Comparison of ENCODE assay signal across 9 cellular contexts in the genomic region with DNA sequence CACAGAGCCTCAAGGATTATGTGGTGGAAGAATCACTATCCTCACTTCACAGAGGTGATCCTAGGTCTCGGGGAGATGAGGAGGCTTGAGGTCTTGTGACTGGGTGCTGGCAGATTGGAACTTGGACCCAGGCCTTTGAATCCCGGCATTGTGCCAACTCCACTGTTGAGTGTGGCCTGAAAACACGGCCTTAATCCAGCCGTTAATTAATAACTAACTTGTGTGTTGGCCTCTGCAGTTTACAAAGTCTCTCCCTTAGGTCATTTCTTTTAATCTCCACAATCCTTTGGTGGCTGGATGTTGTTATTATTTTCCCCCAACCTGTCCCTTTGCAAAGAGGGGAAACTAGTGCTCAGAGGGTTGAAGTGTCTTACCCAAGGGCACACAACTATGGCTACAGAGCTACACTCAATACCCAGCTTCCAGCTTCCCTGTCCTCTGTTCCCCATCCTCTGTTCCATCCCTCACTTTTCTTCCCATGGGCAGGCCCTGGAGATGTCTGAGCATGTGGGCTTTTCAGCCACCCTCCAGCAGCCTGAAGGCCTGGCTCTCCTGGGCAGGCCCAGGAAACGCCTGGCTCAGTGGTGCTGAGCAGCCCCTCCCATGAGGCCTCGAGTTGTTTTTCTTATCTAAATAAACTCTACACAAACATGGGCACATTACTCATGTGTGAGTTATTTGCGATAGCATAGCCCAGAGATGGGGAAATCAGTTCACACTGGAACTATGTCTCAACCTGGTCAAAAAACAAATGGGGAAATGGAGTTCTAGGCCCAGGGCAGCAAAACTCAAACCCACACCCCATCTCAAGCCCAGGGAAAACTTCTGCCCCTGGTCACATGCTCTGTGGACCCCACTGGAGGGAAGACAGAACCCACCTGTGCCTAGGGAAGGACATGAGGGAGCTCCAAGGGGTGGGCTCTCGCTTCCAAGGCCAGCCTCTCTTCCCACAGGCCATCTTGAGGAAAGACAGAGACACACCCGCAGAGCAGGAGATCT. TPM values are rescaled to one million over a fixed set of nuclear protein-coding genes. Genes with fewer than 3 reads are reported as not detected.
DNase-seq lines count a peak whose midpoint lies in the region; ATAC-seq and TF ChIP-seq lines count a peak whose summit lies in the region.
"Had no signal": no experiment of that assay in that cellular context is flagged by ENCODE, and none has a peak within 500 bp of the region (broad histone marks: within the 10 kb centered on the region; RNA-seq: fewer than 3 reads in every experiment).

No MANE protein-coding gene starts in this region.

- H3K9me3 ChIP-seq in mammary epithelial cell (replicated peaks; ENCODE audit: insufficient read depth, low read length) (no peaks in the 10 kb centered on the region), right lobe of liver (no peaks in the 10 kb centered on the region)

- peaks cover 44% of the 10 kb centered on the region for H3K4me1 ChIP-seq in mammary epithelial cell (ENCODE audit: insufficient read depth, low read length)
- H3K4me1 ChIP-seq in right lobe of liver, result peaks cover 0 to 62% (median 24%) of the 10 kb centered on the region in 4 donors
- no peaks in the 10 kb centered on the region for H3K4me1 ChIP-seq in urinary bladder (ENCODE audit: insufficient read depth)

- H4K20me1 ChIP-seq in mammary epithelial cell (ENCODE audit: insufficient read depth, low read length), result no peaks in the 10 kb centered on the region

- BruUV-seq in mammary epithelial cell (replicated peaks; lab: Mats Ljungman, UMichigan), result no TSS peak

- WGBS in mammary epithelial cell (ENCODE audit: low coverage, missing lambda C conversion rate), result 27% methylated on average over 7 of the region's 9 CpGs
- WGBS in right lobe of liver (ENCODE audit: insufficient coverage, low coverage, low lambda C conversion rate, missing lambda C conversion rate), result 14% methylated on average over 5 of the region's 9 CpGs
- WGBS in urinary bladder, result 56% methylated on average over 9 of the region's 9 CpGs

- H3K4me2 ChIP-seq in mammary epithelial cell (ENCODE audit: insufficient read depth, low read depth, low read length), result peak overlapping the region; percentile 45

- H3K27me3 ChIP-seq in mammary epithelial cell (ENCODE audit: insufficient read depth, low read length) (no peaks in the 10 kb centered on the region), right lobe of liver (no peaks in the 10 kb centered on the region)

- no peaks in the 10 kb centered on the region for H3K36me3 ChIP-seq in mammary epithelial cell (ENCODE audit: insufficient read depth, low read length)
- H3K36me3 ChIP-seq in right lobe of liver, result peaks cover 0 to 4% (median 0%) of the 10 kb centered on the region in 4 donors
- H3K36me3 ChIP-seq in urinary bladder (ENCODE audit: insufficient read depth), result no peaks in the 10 kb centered on the region

- CTCF ChIA-PET in mammary epithelial cell (lab: Charles Lee; ENCODE audit: low non-redundant PET), result interaction anchor here (1.0 kb wide), 1 partner anchor 17 kb away, joined by 5 read pairs; the partner anchor contains the start of gene SMAD3

- dilution Hi-C loops in mammary epithelial cell (cut with HindIII; ENCODE audit: low sequenced_read_pairs), result no loop called here

- TF ChIP-seq POLR2A in right lobe of liver (IDR thresholded peaks at IDR 0.05), result peak; percentile 60

- in situ Hi-C loops in mammary epithelial cell (cut with MboI; ENCODE audit: low sequenced_read_pairs in 2 of 2), result no loop called here

- H3K27ac ChIP-seq in mammary epithelial cell (ENCODE audit: insufficient read depth, low read depth, low read length) (peak overlapping the region; percentile 89), right lobe of liver (peak overlapping the region; percentile 85 to 98 (median 86)), urinary bladder (ENCODE audit: low read depth) (peak overlapping the region; percentile 96)

- peak; percentile 74 to 90 (median 84) for ATAC-seq in right lobe of liver
- ATAC-seq in HG03108 (IDR thresholded peaks at IDR 0.05; ENCODE audit: unreplicated experiment), result no peak
- ATAC-seq in GM21381 (IDR thresholded peaks at IDR 0.05; ENCODE audit: unreplicated experiment), result no peak

- TF ChIP-seq CTCF in mammary epithelial cell (conservative IDR thresholded peaks at IDR 0.05 in 1 of 2, IDR thresholded peaks at IDR 0.05 in 1 of 2; ENCODE audit: extremely low read depth in 1 of 2, insufficient read depth in 1 of 2, low read depth in 1 of 2, low read length in 2 of 2) (no peak), right lobe of liver (IDR thresholded peaks at IDR 0.05) (no peak)

- H3K9ac ChIP-seq in mammary epithelial cell (ENCODE audit: insufficient read depth, low read length), result peak overlapping the region; percentile 52

- peak overlapping the region; percentile 47 for H2AFZ ChIP-seq in mammary epithelial cell (ENCODE audit: low read depth, low read length)

- no peak overlapping the region for H3K4me3 ChIP-seq in mammary epithelial cell (replicated peaks in 1 of 3; ENCODE audit: insufficient read depth in 1 of 3, low read depth in 2 of 3, low read length in 3 of 3)
- H3K4me3 ChIP-seq in right lobe of liver, result peak overlapping the region in 2 of 3 donors; percentile 35
- H3K4me3 ChIP-seq in urinary bladder (ENCODE audit: low read depth, low read length), result no peak overlapping the region

- DNase-seq in M059J (ENCODE audit: low read depth), result peak; percentile 96
- peak; percentile 86 for DNase-seq in mammary epithelial cell
- DNase-seq in right lobe of liver, result peak; percentile 81 to 94 (median 88)
- no peak for DNase-seq in NCI-H345 (lab: John Stamatoyannopoulos, UW)
- DNase-seq: cerebellar nuclear complex; stimulated activated CD4-positive, alpha-beta T cell treated with anti-CD3 and anti-CD28 coated beads, Interleukin-1b, Interleukin-23, amount 100 ng/mL, for 48 hours had no signal

- H3K79me2 ChIP-seq in mammary epithelial cell (ENCODE audit: insufficient read depth, low read length), result no peaks in the 10 kb centered on the region

- intact Hi-C loops in mammary epithelial cell (cut with micrococcal nuclease), result loop anchor here (1.0 to 10.0 kb wide), 7 partner anchors 102 to 789 kb away; partner anchors contain the start of genes AAGAB and IQCH
- intact Hi-C loops in right lobe of liver (cut with DNase I), result no loop called here

RNA-seq across cellular contexts. Expression of gene SMAD3, which starts 16.8 kb away (rescaled TPM):
- 32.6 and 46.7 TPM in 2 replicates for total RNA-seq in M059J (2014; rRNA removed; shearing (Covaris generic))
- total RNA-seq in mammary epithelial cell (10 to 100 TPM in 1 of 2 donors, 1 to 10 TPM in 1; 8.7 to 41.0 TPM), right lobe of liver (10 to 100 TPM in 5 of 6 experiments, 1 to 10 TPM in 1; 9.2 to 34.0 (median 14.4) TPM), urinary bladder (31.2 TPM)
- polyA plus RNA-seq in mammary epithelial cell (29.2 TPM), urinary bladder (28.3 TPM)
- 60.6 TPM for polyA minus RNA-seq in mammary epithelial cell

Comparison
In these comparisons a context has a peak if more than half of its experiments do, and no peak if none do; other contexts are left out.
1. H3K4me3 ChIP-seq: peak in right lobe of liver (2 of 3); none in mammary epithelial cell (0 of 3) and urinary bladder (single experiment).
2. ATAC-seq: peak in right lobe of liver (4 of 4); none in HG03108 (single experiment) and GM21381 (single experiment).
3. Peak in every context shown above with its lines, with median percentiles within 50 percentile points of each other: H3K27ac ChIP-seq.